Comparison of ENCODE assay signal across 8 cellular contexts in genomic region chr19:1066251-1066747, GRCh38. TPM values are rescaled to one million over a fixed set of nuclear protein-coding genes. Genes with fewer than 3 reads are reported as not detected.
DNase-seq lines count a peak whose midpoint lies in the region; ATAC-seq and TF ChIP-seq lines count a peak whose summit lies in the region.

No MANE protein-coding gene starts in this region.

- peaks cover 30 to 35% of the 10 kb centered on the region in 2 donors for H3K4me1 Mint-ChIP-seq in immature natural killer cell

- H3K4me3 ChIP-seq in cardiac muscle cell: peak overlapping the region; percentile 21
- H3K4me3 ChIP-seq in upper lobe of left lung: peak overlapping the region; percentile 31 to 75 (median 62)

- TF ChIP-seq CTCF in cardiac muscle cell (IDR thresholded peaks at IDR 0.05; ENCODE audit: low read depth, low read length) (no peak), RWPE1 (conservative IDR thresholded peaks at IDR 0.05; ENCODE audit: low read depth) (no peak), upper lobe of left lung (IDR thresholded peaks at IDR 0.05) (no peak)

- peak overlapping the region; percentile 73 to 98 (median 80) for H3K4me3 Mint-ChIP-seq in immature natural killer cell

- ATAC-seq in left cardiac atrium (no peak), upper lobe of left lung (ENCODE audit: low FRiP score in 2 of 2) (no peak), left lobe of liver (no peak), HG03439 (IDR thresholded peaks at IDR 0.05; ENCODE audit: unreplicated experiment) (no peak)

- H3K36me3 ChIP-seq in cardiac muscle cell (no peaks in the 10 kb centered on the region), upper lobe of left lung (peaks cover 0 to 7% (median 3%) of the 10 kb centered on the region in 4 donors)

- H3K9me3 ChIP-seq in cardiac muscle cell (ENCODE audit: low read depth) (no peaks in the 10 kb centered on the region), upper lobe of left lung (no peaks in the 10 kb centered on the region)

- H3K27me3 Mint-ChIP-seq in immature natural killer cell (ENCODE audit: low read depth in 3 of 3): peaks cover 9 to 21% (median 10%) of the 10 kb centered on the region in 3 donors

- POLR2A ChIA-PET in RWPE1 (lab: Yijun Ruan, JAX; ENCODE audit: low non-redundant PET): interaction anchor here (0.6 kb wide), 1 partner anchor 29 kb away, joined by 3 read pairs; no protein-coding TSS in a partner anchor

- H3K36me3 Mint-ChIP-seq in immature natural killer cell: peaks cover 7 to 8% (median 8%) of the 10 kb centered on the region in 3 donors

- H3K27ac Mint-ChIP-seq in immature natural killer cell: peak overlapping the region in 4 of 6 donors; percentile 84 to 96 (median 89)

- CTCF ChIA-PET in RWPE1 (lab: Yijun Ruan, JAX): interaction anchor here (0.6 to 1.3 kb wide), 2 partner anchors 20 to 228 kb away, joined by 4 to 5 read pairs; no protein-coding TSS in a partner anchor

- no peak for TF ChIP-seq POLR2A in upper lobe of left lung (IDR thresholded peaks at IDR 0.05)

- TF ChIP-seq EP300 in upper lobe of left lung (IDR thresholded peaks at IDR 0.05): no peak

- peaks cover 18% of the 10 kb centered on the region for H3K4me1 ChIP-seq in cardiac muscle cell (ENCODE audit: low read depth)
- H3K4me1 ChIP-seq in upper lobe of left lung: peaks cover 61 to 81% (median 72%) of the 10 kb centered on the region in 4 donors

- intact Hi-C loops in left cardiac atrium (cut with DNase I): no loop called here

- peak in 1 of 2 donors; percentile 84 for DNase-seq in cardiac muscle cell (ENCODE audit: low read depth in 1 of 2, low spot score in 1 of 2)
- no peak for DNase-seq in left cardiac atrium
- DNase-seq in RWPE1 (ENCODE audit: low spot score): no peak
- DNase-seq in immature natural killer cell: no peak
- peak in 1 of 2 donors; percentile 68 for DNase-seq in upper lobe of left lung
- DNase-seq in left lobe of liver (ENCODE audit: low spot score): no peak
- no peak for DNase-seq in kidney tubule cell (ENCODE audit: low spot score)

- H3K27ac ChIP-seq in cardiac muscle cell: peak overlapping the region; percentile 73
- peak overlapping the region; percentile 83 for H3K27ac ChIP-seq in RWPE1
- H3K27ac ChIP-seq in upper lobe of left lung: peak overlapping the region; percentile 80 to 96 (median 90)

- WGBS in upper lobe of left lung, 2 donors: 31% methylated on average over 13 of the region's 17 CpGs; no CpG with 5 or more reads in 1 of the 2 donors

- H3K27me3 ChIP-seq in cardiac muscle cell (peaks cover 13% of the 10 kb centered on the region), upper lobe of left lung (peaks cover 0 to 9% (median 0%) of the 10 kb centered on the region in 4 donors)

- no peaks in the 10 kb centered on the region for H3K9me3 Mint-ChIP-seq in immature natural killer cell

RNA-seq across cellular contexts. Expression of gene ARHGAP45, which starts 0.7 kb away (rescaled TPM):
- total RNA-seq in cardiac muscle cell (88.6 and 133 TPM in 2 replicates), left cardiac atrium (10 to 100 TPM; 10.6 to 12.6 TPM), upper lobe of left lung (100 to 1,000 TPM in 4 of 6 donors, 10 to 100 TPM in 2; 91.6 to 332 (median 123) TPM), left lobe of liver (5.1 TPM)
- polyA plus RNA-seq in cardiac muscle cell (39.3 and 67.5 TPM in 2 replicates), immature natural killer cell (100 to 1,000 TPM; 164 to 417 (median 169) TPM)

RNA-seq across cellular contexts. Expression of gene ABCA7, which starts 26.4 kb away (rescaled TPM):
- total RNA-seq in cardiac muscle cell (43.6 and 44.0 TPM in 2 replicates), left cardiac atrium (10 to 100 TPM in 1 of 2 donors, 1 to 10 TPM in 1; 7.7 to 10.0 TPM), upper lobe of left lung (100 to 1,000 TPM in 2 of 6 donors, 10 to 100 TPM in 4; 34.1 to 224 (median 58.2) TPM), left lobe of liver (10.4 TPM)
- polyA plus RNA-seq in cardiac muscle cell (36.8 and 60.4 TPM in 2 replicates), immature natural killer cell (10 to 100 TPM in 1 of 3 donors, 1 to 10 TPM in 2; 4.5 to 13.3 (median 5.2) TPM)

RNA-seq across cellular contexts. Expression of gene POLR2E, which starts 28.9 kb away (rescaled TPM):
- total RNA-seq in cardiac muscle cell: 371 and 410 TPM in 2 replicates
- 409 and 487 TPM in 2 replicates for polyA plus RNA-seq in cardiac muscle cell
- total RNA-seq in left cardiac atrium: 100 to 1,000 TPM; 142 to 143 TPM
- polyA plus RNA-seq in immature natural killer cell: 100 to 1,000 TPM; 182 to 288 (median 237) TPM
- 100 to 1,000 TPM in 4 of 6 donors, 10 to 100 TPM in 2; 50.0 to 176 (median 103) TPM for total RNA-seq in upper lobe of left lung
- total RNA-seq in left lobe of liver: 143 TPM

RNA-seq across cellular contexts. Expression of gene GPX4, which starts 37.5 kb away (rescaled TPM):
- total RNA-seq in cardiac muscle cell (759 and 903 TPM in 2 replicates), left cardiac atrium (100 to 1,000 TPM; 378 to 432 TPM), upper lobe of left lung (100 to 1,000 TPM; 370 to 717 (median 484) TPM), left lobe of liver (247 TPM)
- polyA plus RNA-seq in cardiac muscle cell (826 and 860 TPM in 2 replicates), immature natural killer cell (100 to 1,000 TPM; 225 to 320 (median 280) TPM)

RNA-seq across cellular contexts. Expression of gene CNN2, which starts 39.9 kb away (rescaled TPM):
- total RNA-seq in cardiac muscle cell (158 TPM in 2 replicates), left cardiac atrium (10 to 100 TPM; 74.4 to 83.8 TPM), upper lobe of left lung (100 to 1,000 TPM in 5 of 6 donors, 10 to 100 TPM in 1; 98.1 to 262 (median 164) TPM), left lobe of liver (23.2 TPM)
- polyA plus RNA-seq in cardiac muscle cell (183 and 185 TPM in 2 replicates), immature natural killer cell (100 to 1,000 TPM; 227 to 382 (median 255) TPM)
